ENCODE assay signal across 7 cellular contexts in the genomic region with DNA sequence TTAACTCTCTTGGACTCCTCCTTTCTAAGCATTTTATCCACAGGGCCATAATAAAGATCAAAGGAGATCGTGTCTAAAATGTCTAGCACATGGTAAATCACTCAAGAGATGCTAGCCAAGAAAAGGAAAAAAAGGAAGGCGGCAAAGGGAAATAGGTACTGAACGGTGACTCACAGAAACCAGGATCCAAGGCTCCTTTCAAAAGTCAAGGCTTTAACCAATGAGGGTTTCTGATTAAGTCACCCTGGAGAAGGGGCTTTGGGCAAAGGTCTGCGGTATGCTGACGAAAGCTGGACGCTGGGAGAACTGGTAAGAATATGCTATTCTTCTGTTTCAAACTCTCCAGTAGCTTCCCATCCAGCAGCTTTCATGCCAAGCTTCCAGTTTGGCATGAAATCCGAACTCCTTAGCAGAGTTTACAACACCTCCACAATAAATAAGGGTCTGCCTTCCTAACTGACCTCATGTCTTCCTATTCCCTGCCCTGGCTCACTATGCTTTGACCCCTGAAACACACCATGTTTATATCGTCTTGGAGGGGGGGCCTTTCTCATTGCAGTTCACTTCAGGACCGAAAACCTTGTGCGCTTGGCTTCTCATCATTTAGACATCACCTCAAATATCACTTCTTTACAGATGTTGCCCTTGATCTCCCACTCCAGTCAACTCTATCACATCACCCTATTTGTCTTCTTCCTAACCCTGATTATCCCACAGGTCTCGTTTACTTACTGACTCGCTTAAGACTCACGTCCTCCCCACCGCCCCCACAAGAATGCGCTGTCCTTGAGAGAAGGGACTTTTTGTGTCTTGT. TPM values are rescaled to one million over a fixed set of nuclear protein-coding genes. Genes with fewer than 3 reads are reported as not detected.
DNase-seq lines count a peak whose midpoint lies in the region; ATAC-seq and TF ChIP-seq lines count a peak whose summit lies in the region.

No MANE protein-coding gene starts in this region.

- DNase-seq in WTC11 (ENCODE audit: low spot score) = no peak
- no peak for DNase-seq in colonic mucosa
- no peak for DNase-seq in lung (ENCODE audit: low spot score)
- DNase-seq in stimulated activated CD8-positive, alpha-beta memory T cell treated with anti-CD3 and anti-CD28 coated beads, Interleukin-12 subunit alpha, Interleukin-12 subunit beta, amount 100 ng/mL, for 4 hours (ENCODE audit: low read depth) = peak; percentile 49

- peaks cover 38% of the 10 kb centered on the region for H3K27me3 Mint-ChIP-seq in WTC11 (ENCODE audit: low read depth)

- peaks cover 21% of the 10 kb centered on the region for H3K4me1 ChIP-seq in HUES48 (ENCODE audit: control insufficient read depth, insufficient read depth, low read length)
- H3K4me1 ChIP-seq in colonic mucosa = no peaks in the 10 kb centered on the region
- peaks cover 0 to 2% of the 10 kb centered on the region in 2 donors for H3K4me1 ChIP-seq in lung (ENCODE audit: control insufficient read depth in 2 of 2, insufficient read depth in 2 of 2, low read length in 2 of 2)

- H3K4me1 Mint-ChIP-seq in WTC11 = peaks cover 35% of the 10 kb centered on the region

- H3K36me3 Mint-ChIP-seq in WTC11 = peaks cover 25% of the 10 kb centered on the region

- H3K27me3 ChIP-seq in HUES48 (ENCODE audit: control insufficient read depth, insufficient read depth, low read length) (peaks cover 36% of the 10 kb centered on the region), colonic mucosa (no peaks in the 10 kb centered on the region), lung (ENCODE audit: control insufficient read depth, insufficient read depth) (no peaks in the 10 kb centered on the region)

- H3K27ac ChIP-seq in HUES48 (ENCODE audit: low read depth, low read length) (peak overlapping the region; percentile 80), colonic mucosa (peak overlapping the region; percentile 75), lung (ENCODE audit: low read depth in 1 of 2, low read length in 1 of 2) (peak overlapping the region; percentile 71 to 88)

- peak overlapping the region; percentile 82 for H3K4me3 ChIP-seq in HUES48 (ENCODE audit: low read depth, low read length)
- H3K4me3 ChIP-seq in colonic mucosa = peak overlapping the region; percentile 90
- peak overlapping the region; percentile 87 for H3K4me3 ChIP-seq in lung

- 16 to 28% methylated on average over 15 of the region's 15 CpGs for WGBS in lung, 2 donors

- H3K36me3 ChIP-seq in HUES48 (ENCODE audit: control insufficient read depth, insufficient read depth, low read length) (peaks cover 31% of the 10 kb centered on the region), colonic mucosa (no peaks in the 10 kb centered on the region), lung (ENCODE audit: control insufficient read depth in 2 of 2, insufficient read depth in 2 of 2, low read length in 2 of 2) (peaks cover 15 to 16% of the 10 kb centered on the region in 2 donors)

- POLR2A ChIA-PET in WTC11 (lab: Charles Lee) = interaction anchor here (0.6 to 1.5 kb wide), 3 partner anchors 16 to 74 kb away, joined by 3 to 8 read pairs (median 6); a partner anchor contains a TSS

- peak overlapping the region; percentile 96 for H3K4me3 Mint-ChIP-seq in WTC11

- TF ChIP-seq CTCF in WTC11 (IDR thresholded peaks at IDR 0.05) (no peak), colonic mucosa (IDR thresholded peaks at IDR 0.05) (no peak), lung (IDR thresholded peaks at IDR 0.05; ENCODE audit: control extremely low read depth, extremely low read depth) (no peak)

- peak; percentile 18 for ATAC-seq in GM18868 (IDR thresholded peaks at IDR 0.05; ENCODE audit: unreplicated experiment)
- ATAC-seq in WTC11 = peak; percentile 4; the same call in 1 of the 2 replicates
- no peak for ATAC-seq in lung (ENCODE audit: insufficient read depth, low FRiP score)
- no peak for ATAC-seq in HG03159 (IDR thresholded peaks at IDR 0.05; ENCODE audit: unreplicated experiment)

- H3K9me3 ChIP-seq in HUES48 (ENCODE audit: control insufficient read depth, insufficient read depth, low read length) (no peaks in the 10 kb centered on the region), colonic mucosa (no peaks in the 10 kb centered on the region), lung (ENCODE audit: control insufficient read depth in 2 of 2, insufficient read depth in 1 of 2, low read length in 1 of 2) (peaks cover 0 to 3% of the 10 kb centered on the region in 2 donors)

- intact Hi-C loops in colonic mucosa (cut with DNase I) = loop anchor here (10.0 kb wide), 1 partner anchor 64 kb away; no protein-coding TSS in a partner anchor

- CTCF ChIA-PET in WTC11 (lab: Charles Lee) = interaction anchor here (0.5 to 2.7 kb wide), 16 partner anchors 8 to 335 kb away, joined by 3 to 7 read pairs (median 4); a partner anchor contains a TSS

- peak overlapping the region; percentile 91 for H3K27ac Mint-ChIP-seq in WTC11

- H3K9ac ChIP-seq in HUES48 (ENCODE audit: low read depth, low read length) (peak overlapping the region; percentile 32), colonic mucosa (ENCODE audit: low read depth in 2 of 2, low read length in 2 of 2) (peak overlapping the region; percentile 67 to 80)

- H3K9me3 Mint-ChIP-seq in WTC11 = no peaks in the 10 kb centered on the region

TF ChIP-seq in WTC11, 78 proteins besides CTCF, POLR2A, EP300 and RAD21 (continues in another document):
- no peak for TF ChIP-seq ZNF121 (CRISPR knock-in tag; IDR thresholded peaks at IDR 0.05)
- TF ChIP-seq, protein P1, sequence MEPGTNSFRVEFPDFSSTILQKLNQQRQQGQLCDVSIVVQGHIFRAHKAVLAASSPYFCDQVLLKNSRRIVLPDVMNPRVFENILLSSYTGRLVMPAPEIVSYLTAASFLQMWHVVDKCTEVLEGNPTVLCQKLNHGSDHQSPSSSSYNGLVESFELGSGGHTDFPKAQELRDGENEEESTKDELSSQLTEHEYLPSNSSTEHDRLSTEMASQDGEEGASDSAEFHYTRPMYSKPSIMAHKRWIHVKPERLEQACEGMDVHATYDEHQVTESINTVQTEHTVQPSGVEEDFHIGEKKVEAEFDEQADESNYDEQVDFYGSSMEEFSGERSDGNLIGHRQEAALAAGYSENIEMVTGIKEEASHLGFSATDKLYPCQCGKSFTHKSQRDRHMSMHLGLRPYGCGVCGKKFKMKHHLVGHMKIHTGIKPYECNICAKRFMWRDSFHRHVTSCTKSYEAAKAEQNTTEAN (CRISPR knock-in tag; IDR thresholded peaks at IDR 0.05) = no peak
- no peak for TF ChIP-seq JUN (CRISPR knock-in tag; IDR thresholded peaks at IDR 0.05)
- TF ChIP-seq, protein P2, sequence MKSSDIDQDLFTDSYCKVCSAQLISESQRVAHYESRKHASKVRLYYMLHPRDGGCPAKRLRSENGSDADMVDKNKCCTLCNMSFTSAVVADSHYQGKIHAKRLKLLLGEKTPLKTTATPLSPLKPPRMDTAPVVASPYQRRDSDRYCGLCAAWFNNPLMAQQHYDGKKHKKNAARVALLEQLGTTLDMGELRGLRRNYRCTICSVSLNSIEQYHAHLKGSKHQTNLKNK (CRISPR knock-in tag; IDR thresholded peaks at IDR 0.05) = no peak
- TF ChIP-seq, protein P3, sequence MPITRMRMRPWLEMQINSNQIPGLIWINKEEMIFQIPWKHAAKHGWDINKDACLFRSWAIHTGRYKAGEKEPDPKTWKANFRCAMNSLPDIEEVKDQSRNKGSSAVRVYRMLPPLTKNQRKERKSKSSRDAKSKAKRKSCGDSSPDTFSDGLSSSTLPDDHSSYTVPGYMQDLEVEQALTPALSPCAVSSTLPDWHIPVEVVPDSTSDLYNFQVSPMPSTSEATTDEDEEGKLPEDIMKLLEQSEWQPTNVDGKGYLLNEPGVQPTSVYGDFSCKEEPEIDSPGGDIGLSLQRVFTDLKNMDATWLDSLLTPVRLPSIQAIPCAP (CRISPR knock-in tag; IDR thresholded peaks at IDR 0.05) = no peak
- TF ChIP-seq FOXJ3 (CRISPR knock-in tag; IDR thresholded peaks at IDR 0.05; ENCODE audit: borderline replicate concordance) = no peak
- TF ChIP-seq ZNF416 (CRISPR knock-in tag; IDR thresholded peaks at IDR 0.05) = no peak
- no peak for TF ChIP-seq NFATC4 (CRISPR knock-in tag; IDR thresholded peaks at IDR 0.05)
- TF ChIP-seq, protein P4, sequence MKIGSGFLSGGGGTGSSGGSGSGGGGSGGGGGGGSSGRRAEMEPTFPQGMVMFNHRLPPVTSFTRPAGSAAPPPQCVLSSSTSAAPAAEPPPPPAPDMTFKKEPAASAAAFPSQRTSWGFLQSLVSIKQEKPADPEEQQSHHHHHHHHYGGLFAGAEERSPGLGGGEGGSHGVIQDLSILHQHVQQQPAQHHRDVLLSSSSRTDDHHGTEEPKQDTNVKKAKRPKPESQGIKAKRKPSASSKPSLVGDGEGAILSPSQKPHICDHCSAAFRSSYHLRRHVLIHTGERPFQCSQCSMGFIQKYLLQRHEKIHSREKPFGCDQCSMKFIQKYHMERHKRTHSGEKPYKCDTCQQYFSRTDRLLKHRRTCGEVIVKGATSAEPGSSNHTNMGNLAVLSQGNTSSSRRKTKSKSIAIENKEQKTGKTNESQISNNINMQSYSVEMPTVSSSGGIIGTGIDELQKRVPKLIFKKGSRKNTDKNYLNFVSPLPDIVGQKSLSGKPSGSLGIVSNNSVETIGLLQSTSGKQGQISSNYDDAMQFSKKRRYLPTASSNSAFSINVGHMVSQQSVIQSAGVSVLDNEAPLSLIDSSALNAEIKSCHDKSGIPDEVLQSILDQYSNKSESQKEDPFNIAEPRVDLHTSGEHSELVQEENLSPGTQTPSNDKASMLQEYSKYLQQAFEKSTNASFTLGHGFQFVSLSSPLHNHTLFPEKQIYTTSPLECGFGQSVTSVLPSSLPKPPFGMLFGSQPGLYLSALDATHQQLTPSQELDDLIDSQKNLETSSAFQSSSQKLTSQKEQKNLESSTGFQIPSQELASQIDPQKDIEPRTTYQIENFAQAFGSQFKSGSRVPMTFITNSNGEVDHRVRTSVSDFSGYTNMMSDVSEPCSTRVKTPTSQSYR (CRISPR knock-in tag; IDR thresholded peaks at IDR 0.05) = no peak
- TF ChIP-seq, protein P5, sequence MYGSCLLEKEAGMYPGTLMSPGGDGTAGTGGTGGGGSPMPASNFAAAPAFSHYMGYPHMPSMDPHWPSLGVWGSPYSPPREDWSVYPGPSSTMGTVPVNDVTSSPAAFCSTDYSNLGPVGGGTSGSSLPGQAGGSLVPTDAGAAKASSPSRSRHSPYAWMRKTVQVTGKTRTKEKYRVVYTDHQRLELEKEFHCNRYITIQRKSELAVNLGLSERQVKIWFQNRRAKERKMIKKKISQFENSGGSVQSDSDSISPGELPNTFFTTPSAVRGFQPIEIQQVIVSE (CRISPR knock-in tag; IDR thresholded peaks at IDR 0.05; ENCODE audit: borderline replicate concordance) = no peak
- TF ChIP-seq IRF2 (CRISPR knock-in tag; IDR thresholded peaks at IDR 0.05; ENCODE audit: borderline replicate concordance, low read depth) = no peak

RNA-seq across cellular contexts. Expression of a gene that starts 0.9 kb away (rescaled TPM):
- 35.9 to 37.7 TPM (median 36.7 TPM) in 3 replicates for total RNA-seq in WTC11 (2021)
- 10 to 100 TPM; 16.5 to 29.9 TPM for total RNA-seq in colonic mucosa
- total RNA-seq in lung = 10 to 100 TPM in 1 of 2 donors, 1 to 10 TPM in 1; 9.8 to 18.2 TPM
- 10 to 100 TPM; 16.1 to 24.7 TPM for polyA plus RNA-seq in lung

RNA-seq across cellular contexts. Expression of a gene that starts 7.0 kb away (rescaled TPM):
- total RNA-seq in WTC11 (2021) (36.0 to 41.2 TPM (median 37.9 TPM) in 3 replicates), colonic mucosa (10 to 100 TPM; 28.9 to 29.9 TPM), lung (10 to 100 TPM; 34.6 to 70.9 TPM)
- polyA plus RNA-seq in lung = 10 to 100 TPM; 11.8 to 21.7 TPM

RNA-seq across cellular contexts. Expression of a gene that starts 49.4 kb away (rescaled TPM):
- total RNA-seq in WTC11 (2021) (88.3 to 98.2 TPM (median 90.7 TPM) in 3 replicates), colonic mucosa (10 to 100 TPM; 11.5 to 36.3 TPM), lung (10 to 100 TPM; 34.5 to 56.9 TPM)
- 10 to 100 TPM; 16.9 to 63.3 TPM for polyA plus RNA-seq in lung

Comparison
In these comparisons a context has a peak if more than half of its experiments do, and no peak if none do; other contexts are left out.
1. ATAC-seq: peak in GM18868 (single experiment) and WTC11 (single experiment); none in lung (single experiment) and HG03159 (single experiment).
2. Peak in every context shown above with its lines, with median percentiles within 50 percentile points of each other: H3K27ac ChIP-seq and H3K4me3 ChIP-seq.